In the genomic region with DNA sequence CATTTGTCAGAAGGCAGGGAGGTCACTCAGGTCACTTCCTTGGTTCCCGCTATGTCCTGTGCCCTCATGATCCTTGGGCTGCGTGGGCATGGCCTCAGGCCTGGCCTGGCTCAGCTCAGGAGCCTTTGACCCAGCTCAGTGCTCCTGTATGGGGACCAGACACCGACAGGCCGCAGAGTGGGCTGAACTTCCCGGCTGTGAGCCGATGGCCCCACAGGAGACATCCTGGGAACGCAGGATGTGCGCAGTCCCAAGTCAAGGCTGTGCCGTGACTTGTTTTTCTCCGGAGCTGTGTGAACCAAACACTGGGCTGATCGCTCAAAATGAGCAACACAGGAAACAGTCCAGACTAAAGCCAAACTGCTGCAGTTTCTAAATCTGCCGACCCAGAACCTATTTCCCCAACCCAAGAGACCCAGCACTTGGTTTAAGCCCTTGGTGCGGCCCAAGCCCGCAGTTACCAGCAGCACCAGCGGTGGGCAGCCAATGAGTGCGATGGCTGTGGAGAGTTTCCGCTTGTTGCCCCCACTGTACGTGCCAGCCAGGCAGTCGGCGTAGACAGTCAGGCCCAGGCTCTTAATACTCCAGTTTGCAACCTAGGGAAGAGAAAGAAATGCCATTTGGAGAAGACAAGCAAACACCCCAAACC, we compare ENCODE assay signal across 2 cellular contexts.
TF ChIP-seq lines count a peak whose summit lies in the region.

No MANE protein-coding gene starts in this region.

TF ChIP-seq in GM23338, 12 proteins besides CTCF, POLR2A, EP300 and RAD21 (continued from another document and continues in another):
- TF ChIP-seq ETS1 (IDR thresholded peaks at IDR 0.05) (no peak), CREB1 (CRISPR knock-in tag; IDR thresholded peaks at IDR 0.05; ENCODE audit: low read depth) (no peak), REST (IDR thresholded peaks at IDR 0.05; ENCODE audit: unreplicated experiment) (no peak), EZH2phosphoT487 (IDR thresholded peaks at IDR 0.05; ENCODE audit: unreplicated experiment) (no peak), ZNF114 (CRISPR knock-in tag; IDR thresholded peaks at IDR 0.05) (no peak), POLR2AphosphoS5 (IDR thresholded peaks at IDR 0.05; ENCODE audit: low read depth) (no peak), ZNF331 (CRISPR knock-in tag; IDR thresholded peaks at IDR 0.05; ENCODE audit: low read depth) (no peak), STAT1 (IDR thresholded peaks at IDR 0.05; ENCODE audit: unreplicated experiment) (no peak)

TF ChIP-seq in K562, 482 proteins besides CTCF, POLR2A, EP300 and RAD21 (continued from another document):
- TF ChIP-seq, protein P1, sequence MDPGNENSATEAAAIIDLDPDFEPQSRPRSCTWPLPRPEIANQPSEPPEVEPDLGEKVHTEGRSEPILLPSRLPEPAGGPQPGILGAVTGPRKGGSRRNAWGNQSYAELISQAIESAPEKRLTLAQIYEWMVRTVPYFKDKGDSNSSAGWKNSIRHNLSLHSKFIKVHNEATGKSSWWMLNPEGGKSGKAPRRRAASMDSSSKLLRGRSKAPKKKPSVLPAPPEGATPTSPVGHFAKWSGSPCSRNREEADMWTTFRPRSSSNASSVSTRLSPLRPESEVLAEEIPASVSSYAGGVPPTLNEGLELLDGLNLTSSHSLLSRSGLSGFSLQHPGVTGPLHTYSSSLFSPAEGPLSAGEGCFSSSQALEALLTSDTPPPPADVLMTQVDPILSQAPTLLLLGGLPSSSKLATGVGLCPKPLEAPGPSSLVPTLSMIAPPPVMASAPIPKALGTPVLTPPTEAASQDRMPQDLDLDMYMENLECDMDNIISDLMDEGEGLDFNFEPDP (CRISPR knock-in tag; IDR thresholded peaks at IDR 0.05), result no peak
- TF ChIP-seq SMARCB1 (IDR thresholded peaks at IDR 0.05; ENCODE audit: insufficient read length, low read depth) (no peak), GATA2 (CRISPR knock-in tag; IDR thresholded peaks at IDR 0.05) (no peak), TCF7L2 (IDR thresholded peaks at IDR 0.05; ENCODE audit: low read depth, low read length) (no peak), RFX1 (IDR thresholded peaks at IDR 0.05) (no peak), NFE2L1 (tag; IDR thresholded peaks at IDR 0.05; ENCODE audit: borderline replicate concordance, low read depth) (no peak), MITF (IDR thresholded peaks at IDR 0.05) (no peak)
